15 cellular contexts compared by ENCODE assay signal in the genomic region with DNA sequence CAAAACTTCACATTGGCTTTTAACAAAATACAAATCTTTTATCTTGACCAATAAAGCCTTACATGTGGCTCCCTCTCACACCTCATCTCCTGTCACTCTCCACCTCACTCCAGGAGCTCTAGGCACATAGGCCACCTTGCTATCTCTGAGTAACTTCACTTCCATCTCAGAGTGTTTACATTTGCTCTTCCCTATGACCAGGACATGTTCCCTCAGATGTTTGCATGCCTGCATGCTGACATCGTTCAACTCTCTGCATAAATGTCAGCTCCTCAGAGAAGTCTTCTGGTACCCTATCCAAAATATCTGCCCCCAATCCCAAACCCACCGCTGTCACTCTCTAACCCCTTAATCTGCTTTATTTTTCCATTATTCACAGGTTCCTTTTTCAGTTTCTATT.
DNase-seq lines count a peak whose midpoint lies in the region; ATAC-seq and TF ChIP-seq lines count a peak whose summit lies in the region.
"Had no signal": no experiment of that assay in that cellular context is flagged by ENCODE, and none has a peak within 500 bp of the region (broad histone marks: within the 10 kb centered on the region; RNA-seq: fewer than 3 reads in every experiment).

No MANE protein-coding gene starts in this region.

- no peak overlapping the region for H3K4me3 ChIP-seq in breast epithelium
- H3K4me3 ChIP-seq: neural progenitor cell, tibial artery had no signal

- intact Hi-C loops in breast epithelium (cut with DNase I; ENCODE audit: low total_unique reads) = no loop called here

- H3K27ac ChIP-seq in breast epithelium = peak overlapping the region; percentile 0 to 43
- H3K27ac ChIP-seq: neural progenitor cell, tibial artery had no signal

- no peak overlapping the region for H3K4me3 Mint-ChIP-seq in nephron
- H3K4me3 Mint-ChIP-seq: neural progenitor cell had no signal

- H3K27me3 Mint-ChIP-seq in nephron (ENCODE audit: low read depth) = peaks cover 3% of the 10 kb centered on the region

- DNase-seq in Daoy (ENCODE audit: low read depth) (peak; percentile 17), M059J (ENCODE audit: low read depth) (peak; percentile 47), breast epithelium (ENCODE audit: low spot score in 2 of 2) (no peak), NCI-H1105 treated with DMSO at 0.1 percent for 48 hours (lab: John Stamatoyannopoulos, UW) (no peak), NOMO-1 treated with dmso at 0.1 percent for 144 hours (lab: John Stamatoyannopoulos, UW; ENCODE audit: unreplicated experiment) (no peak)
- DNase-seq: COR-L47; effector CD8-positive, alpha-beta T cell; NCI-H1930; SHP77 had no signal

- peaks cover 0 to 6% of the 10 kb centered on the region in 2 donors for H3K9me3 ChIP-seq in breast epithelium

- peaks cover 9% of the 10 kb centered on the region for H3K9me3 Mint-ChIP-seq in nephron

- H3K4me1 Mint-ChIP-seq in nephron = peaks cover 74% of the 10 kb centered on the region

- ATAC-seq in GM21447 (IDR thresholded peaks at IDR 0.05; ENCODE audit: unreplicated experiment) (no peak), HG02571 (IDR thresholded peaks at IDR 0.05; ENCODE audit: unreplicated experiment) (no peak)
- ATAC-seq: left lobe of liver had no signal

- no peak for TF ChIP-seq CTCF in breast epithelium (IDR thresholded peaks at IDR 0.05)
- TF ChIP-seq CTCF in nephron (IDR thresholded peaks at IDR 0.05; ENCODE audit: unreplicated experiment in 3 of 3) = no peak

- H3K27me3 ChIP-seq in breast epithelium = no peaks in the 10 kb centered on the region
- H3K27me3 ChIP-seq: neural progenitor cell, tibial artery had no signal

- peak overlapping the region in 2 of 3 experiments; percentile 47 to 54 for H3K27ac Mint-ChIP-seq in nephron
- H3K27ac Mint-ChIP-seq: neural progenitor cell had no signal

- TF ChIP-seq POLR2A in breast epithelium (IDR thresholded peaks at IDR 0.05) = no peak

- no peaks in the 10 kb centered on the region for H3K36me3 ChIP-seq in breast epithelium
- H3K36me3 ChIP-seq: neural progenitor cell, tibial artery had no signal

- no peaks in the 10 kb centered on the region for H3K36me3 Mint-ChIP-seq in nephron (ENCODE audit: low read depth)
- H3K36me3 Mint-ChIP-seq: neural progenitor cell had no signal

- no peaks in the 10 kb centered on the region for H3K4me1 ChIP-seq in breast epithelium

Comparison
In these comparisons a context has a peak if more than half of its experiments do, and no peak if none do; other contexts are left out.
1. DNase-seq: peak in Daoy (single experiment) and M059J (single experiment); none in breast epithelium (0 of 2), NCI-H1105 treated with DMSO at 0.1 percent for 48 hours (single experiment) and NOMO-1 treated with dmso at 0.1 percent for 144 hours (single experiment).